ENCODE assay signal across 8 cellular contexts in genomic region chr2:87852864-87853497, GRCh38. TPM values are rescaled to one million over a fixed set of nuclear protein-coding genes. Genes with fewer than 3 reads are reported as not detected.
DNase-seq lines count a peak whose midpoint lies in the region; ATAC-seq and TF ChIP-seq lines count a peak whose summit lies in the region.
"Not testable (repeated sequence)": the region's sequence is repeated elsewhere in the genome, so short reads cannot be mapped to it uniquely, and the experiment has no call there.

No MANE protein-coding gene starts in this region.

- BruUV-seq in PC-3 (replicated peaks; lab: Mats Ljungman, UMichigan): not testable (repeated sequence)

- POLR2A ChIA-PET in PC-3 (lab: Charles Lee; ENCODE audit: unreplicated experiment): not testable (repeated sequence)

- H4K20me1 ChIP-seq in PC-3 (ENCODE audit: low read length): not testable (repeated sequence)

- peak; percentile 40 for DNase-seq in CD14-positive monocyte (ENCODE audit: low spot score)
- DNase-seq in PC-3: not testable (repeated sequence)
- peak; percentile 3 for DNase-seq in activated T-cell treated with anti-CD3 and anti-CD28 coated beads for 24 hours (ENCODE audit: low read depth)
- DNase-seq in coronary artery (ENCODE audit: low spot score): peak; percentile 9
- DNase-seq in stimulated activated CD4-positive, alpha-beta T cell treated with anti-CD3 and anti-CD28 coated beads, Interleukin-12 subunit alpha, Interleukin-12 subunit beta, amount 100 ng/mL, for 4 hours: peak; percentile 10

- H3K36me3 Mint-ChIP-seq in CD14-positive monocyte: not testable (repeated sequence)

- not testable (repeated sequence) for H3K9me2 ChIP-seq in PC-3 (replicated peaks; ENCODE audit: low read length)

- intact Hi-C loops in CD14-positive monocyte (cut with micrococcal nuclease); PC-3 (cut with micrococcal nuclease): not testable (repeated sequence)

- not testable (repeated sequence) for H3K36me3 ChIP-seq in PC-3 (ENCODE audit: low read depth, low read length)

- TF ChIP-seq CTCF in CD14-positive monocyte (IDR thresholded peaks at IDR 0.05); PC-3 (conservative IDR thresholded peaks at IDR 0.05; ENCODE audit: low read depth, low read length); coronary artery (IDR thresholded peaks at IDR 0.05): not testable (repeated sequence)

- H3K4me1 ChIP-seq in PC-3 (ENCODE audit: insufficient read depth, low read length): not testable (repeated sequence)

- not testable (repeated sequence) for H3K4me2 ChIP-seq in PC-3 (ENCODE audit: low read length)

- not testable (repeated sequence) for H3K4me3 Mint-ChIP-seq in CD14-positive monocyte

- H3K9ac ChIP-seq in PC-3 (ENCODE audit: low read length): not testable (repeated sequence)

- not testable (repeated sequence) for H3F3A ChIP-seq in PC-3 (ENCODE audit: low read length, unreplicated experiment)

- H3K4me3 ChIP-seq in PC-3 (ENCODE audit: low read length); coronary artery: not testable (repeated sequence)

- H3K9me3 ChIP-seq in PC-3 (ENCODE audit: low read length): not testable (repeated sequence)

- H3K27me3 Mint-ChIP-seq in CD14-positive monocyte (ENCODE audit: low read depth in 3 of 3): not testable (repeated sequence)

- not testable (repeated sequence) for H2AFZ ChIP-seq in PC-3 (ENCODE audit: low read length)

- H3K4me1 Mint-ChIP-seq in CD14-positive monocyte: not testable (repeated sequence)

- not testable (repeated sequence) for H3K27me3 ChIP-seq in PC-3 (ENCODE audit: low read length)

- not testable (repeated sequence) for H3K79me2 ChIP-seq in PC-3 (ENCODE audit: low read length)

- not testable (repeated sequence) for H3K27ac ChIP-seq in PC-3 (ENCODE audit: low read length); coronary artery

- H3K9me3 Mint-ChIP-seq in CD14-positive monocyte: not testable (repeated sequence)

- peak overlapping the region in 5 of 7 donors; percentile 57 to 90 (median 79) for H3K27ac Mint-ChIP-seq in CD14-positive monocyte

- CTCF ChIA-PET in PC-3 (lab: Charles Lee): not testable (repeated sequence)

- ATAC-seq in GM19043 (IDR thresholded peaks at IDR 0.05; ENCODE audit: low read depth, unreplicated experiment) (peak; percentile 85), HG02588 (IDR thresholded peaks at IDR 0.05; ENCODE audit: unreplicated experiment) (peak; percentile 86), HG03280 (IDR thresholded peaks at IDR 0.05; ENCODE audit: unreplicated experiment) (peak; percentile 79), PC-3 (peak; percentile 100)

RNA-seq across cellular contexts. Expression of gene RGPD2, which starts 27.4 kb away (rescaled TPM):
- polyA plus RNA-seq in CD14-positive monocyte: under 1 TPM; 0.09 to 0.30 TPM
- not detected in 2 replicates for total RNA-seq in PC-3 (2014; rRNA removed)
